In genomic region chr16:67296422-67296821, GRCh38 we compare ENCODE assay signal across 12 cellular contexts. TPM values are rescaled to one million over a fixed set of nuclear protein-coding genes. Genes with fewer than 3 reads are reported as not detected.
DNase-seq lines count a peak whose midpoint lies in the region; ATAC-seq and TF ChIP-seq lines count a peak whose summit lies in the region.
"Had no signal": no experiment of that assay in that cellular context is flagged by ENCODE, and none has a peak within 500 bp of the region (broad histone marks: within the 10 kb centered on the region; RNA-seq: fewer than 3 reads in every experiment).

No MANE protein-coding gene starts in this region.

- intact Hi-C loops in PC-3 (cut with micrococcal nuclease) (no loop called here), left ventricle myocardium superior (cut with micrococcal nuclease) (no loop called here), left cardiac atrium (cut with DNase I) (no loop called here)

- no peak overlapping the region for H3K4me3 ChIP-seq in PC-3 (ENCODE audit: low read length)

- H4K20me1 ChIP-seq in PC-3 (ENCODE audit: low read length): no peaks in the 10 kb centered on the region

- H3K79me2 ChIP-seq in PC-3 (ENCODE audit: low read length): no peaks in the 10 kb centered on the region

- H2AFZ ChIP-seq in PC-3 (ENCODE audit: low read length): no peak overlapping the region

- no peaks in the 10 kb centered on the region for H3K9me2 ChIP-seq in PC-3 (replicated peaks; ENCODE audit: low read length)

- H3K9ac ChIP-seq in PC-3 (ENCODE audit: low read length): no peak overlapping the region

- BruUV-seq in PC-3 (replicated peaks; lab: Mats Ljungman, UMichigan): no TSS peak

- H3K36me3 ChIP-seq in PC-3 (ENCODE audit: low read depth, low read length): no peaks in the 10 kb centered on the region

- TF ChIP-seq CTCF in PC-3 (conservative IDR thresholded peaks at IDR 0.05; ENCODE audit: low read depth, low read length): no peak

- peak overlapping the region; percentile 41 for H3K27ac ChIP-seq in PC-3 (ENCODE audit: low read length)

- peaks cover 13% of the 10 kb centered on the region for H3K4me1 ChIP-seq in PC-3 (ENCODE audit: insufficient read depth, low read length)

- peak; percentile 66 for DNase-seq in GM04504 (ENCODE audit: low read depth)
- peak; percentile 64 for DNase-seq in PC-3
- peak; percentile 21 for DNase-seq in fibroblast of gingiva (ENCODE audit: low read depth)
- peak; percentile 44 for DNase-seq in renal cortical epithelial cell (ENCODE audit: low read depth)
- DNase-seq in DMS153 (lab: John Stamatoyannopoulos, UW): no peak
- no peak for DNase-seq in left ventricle myocardium superior
- no peak for DNase-seq in left cardiac atrium
- DNase-seq: activated CD4-positive, alpha-beta T cell treated with anti-CD3 and anti-CD28 coated beads, Interleukin-2, amount 10 ng/mL, durations not matched to agents 7 days and 5 days; CD4-positive, CD25-positive, alpha-beta regulatory T cell; NCI-H2171 treated with DMSO at 0.1 percent for 48 hours had no signal

- no peaks in the 10 kb centered on the region for H3K27me3 ChIP-seq in PC-3 (ENCODE audit: low read length)

- no peaks in the 10 kb centered on the region for H3K9me3 ChIP-seq in PC-3 (ENCODE audit: low read length)

- CTCF ChIA-PET in PC-3 (lab: Charles Lee): no interaction called here

- H3F3A ChIP-seq in PC-3 (ENCODE audit: low read length, unreplicated experiment): no peaks in the 10 kb centered on the region

- POLR2A ChIA-PET in PC-3 (lab: Charles Lee; ENCODE audit: unreplicated experiment): no interaction called here

- 0 out of 2 replicates have a peak overlapping the region, but pooled peaks have one; percentile 10 for H3K4me2 ChIP-seq in PC-3 (ENCODE audit: low read length)

- peak; percentile 87 for ATAC-seq in PC-3
- no peak for ATAC-seq in left ventricle myocardium superior
- ATAC-seq in HG02610 (IDR thresholded peaks at IDR 0.05; ENCODE audit: unreplicated experiment): no peak
- ATAC-seq in left cardiac atrium: no peak
- ATAC-seq: naive thymus-derived CD8-positive, alpha-beta T cell had no signal

RNA-seq across cellular contexts. Expression of gene PLEKHG4, which starts 17.1 kb away (rescaled TPM):
- 8.9 and 15.6 TPM in 2 replicates for total RNA-seq in PC-3 (2014; rRNA removed)
- 13.9 and 18.5 TPM in 2 replicates for total RNA-seq in renal cortical epithelial cell
- total RNA-seq in left ventricle myocardium superior: 1.5 TPM
- 1 to 10 TPM; 1.8 to 2.2 TPM for total RNA-seq in left cardiac atrium

RNA-seq across cellular contexts. Expression of gene KCTD19, which starts 30.1 kb away (rescaled TPM):
- total RNA-seq in PC-3 (2014; rRNA removed) (not detected in 2 replicates), renal cortical epithelial cell (0.25 TPM in 1 of 2 replicates, not detected in the other), left ventricle myocardium superior (not detected), left cardiac atrium (under 1 TPM in 1 of 2 donors, not detected in 1; 0.16 TPM)
- total RNA-seq: activated CD4-positive, alpha-beta T cell treated with anti-CD3 and anti-CD28 coated beads, Interleukin-2, amount 10 ng/mL, durations not matched to agents 7 days and 5 days; CD4-positive, CD25-positive, alpha-beta regulatory T cell; naive thymus-derived CD8-positive, alpha-beta T cell had no signal

RNA-seq across cellular contexts. Expression of gene LRRC36, which starts 30.2 kb away (rescaled TPM):
- 0.92 TPM in 1 of 2 replicates, not detected in the other for total RNA-seq in PC-3 (2014; rRNA removed)
- 1.6 TPM in 1 of 2 replicates, not detected in the other for total RNA-seq in renal cortical epithelial cell
- not detected for total RNA-seq in left ventricle myocardium superior
- not detected for total RNA-seq in left cardiac atrium
- total RNA-seq: activated CD4-positive, alpha-beta T cell treated with anti-CD3 and anti-CD28 coated beads, Interleukin-2, amount 10 ng/mL, durations not matched to agents 7 days and 5 days; CD4-positive, CD25-positive, alpha-beta regulatory T cell had no signal

RNA-seq across cellular contexts. Expression of gene SLC9A5, which starts 47.6 kb away (rescaled TPM):
- total RNA-seq in PC-3 (2014; rRNA removed) (0.81 and 1.1 TPM in 2 replicates), renal cortical epithelial cell (0.60 and 0.69 TPM in 2 replicates), left ventricle myocardium superior (1.2 TPM), left cardiac atrium (1 to 10 TPM; 1.3 to 1.5 TPM)

RNA-seq across cellular contexts. Expression of gene FHOD1, which starts 49.1 kb away (rescaled TPM):
- total RNA-seq in PC-3 (2014; rRNA removed) (45.5 and 57.1 TPM in 2 replicates), renal cortical epithelial cell (5.4 and 20.5 TPM in 2 replicates), left ventricle myocardium superior (14.5 TPM), left cardiac atrium (10 to 100 TPM; 18.7 to 25.8 TPM)

Comparison
In these comparisons a context has a peak if more than half of its experiments do, and no peak if none do; other contexts are left out.
1. DNase-seq: peak in GM04504 (single experiment), PC-3 (single experiment), fibroblast of gingiva (single experiment) and renal cortical epithelial cell (single experiment); none in DMS153 (single experiment), left ventricle myocardium superior (single experiment) and left cardiac atrium (single experiment).